26 cellular contexts compared by ENCODE assay signal in the genomic region with DNA sequence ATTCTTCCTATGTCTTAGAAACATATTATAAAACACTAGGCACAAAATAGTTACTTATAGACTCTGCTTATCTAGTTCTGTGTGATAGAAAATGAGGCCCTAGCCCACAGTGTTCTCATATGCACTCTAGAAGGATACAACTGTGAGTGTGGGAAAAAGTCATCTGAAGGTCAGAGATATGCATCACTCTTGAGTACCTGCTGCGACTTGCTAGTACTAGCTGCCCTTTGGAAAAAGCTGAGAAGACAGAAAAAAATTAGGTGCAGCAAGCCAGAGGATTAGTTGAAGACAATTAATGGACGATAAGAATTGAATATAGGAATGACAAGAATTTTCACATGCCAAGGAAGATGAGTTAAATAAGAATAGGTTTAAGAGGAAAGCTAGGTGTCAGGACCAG.
"Had no signal": no experiment of that assay in that cellular context is flagged by ENCODE, and none has a peak within 500 bp of the region (broad histone marks: within the 10 kb centered on the region; RNA-seq: fewer than 3 reads in every experiment).

No MANE protein-coding gene starts in this region.

- H3K27ac ChIP-seq: gastroesophageal sphincter, heart right ventricle, neural progenitor cell, thoracic aorta, upper lobe of left lung, WERI-Rb-1 had no signal

- FAIRE-seq: TTC549 had no signal

- H3K9me3 ChIP-seq: gastroesophageal sphincter, SK-N-SH, spleen, thoracic aorta, upper lobe of left lung had no signal

- H3K27ac Mint-ChIP-seq: activated CD4-positive, alpha-beta T cell treated with anti-CD3 and anti-CD28 coated beads, Interleukin-2, amount 10 ng/mL, durations not matched to agents 7 days and 5 days; activated CD8-positive, alpha-beta memory T cell treated with anti-CD3 and anti-CD28 coated beads, Interleukin-2, amount 10 ng/mL, durations not matched to agents 7 days and 5 days; activated CD8-positive, alpha-beta T cell treated with anti-CD3 and anti-CD28 coated beads for 36 hours; activated naive CD4-positive, alpha-beta T cell treated with anti-CD3 and anti-CD28 coated beads, Interleukin-2, amount 10 ng/mL, durations not matched to agents 7 days and 5 days; naive thymus-derived CD8-positive, alpha-beta T cell; neural progenitor cell; progenitor cell of endocrine pancreas had no signal

- H3K4me2 ChIP-seq: neural progenitor cell, SK-N-SH had no signal

- H3K4me3 Mint-ChIP-seq: activated CD4-positive, alpha-beta T cell treated with anti-CD3 and anti-CD28 coated beads, Interleukin-2, amount 10 ng/mL, durations not matched to agents 7 days and 5 days; activated CD8-positive, alpha-beta memory T cell treated with anti-CD3 and anti-CD28 coated beads, Interleukin-2, amount 10 ng/mL, durations not matched to agents 7 days and 5 days; activated CD8-positive, alpha-beta T cell treated with anti-CD3 and anti-CD28 coated beads for 36 hours; activated naive CD4-positive, alpha-beta T cell treated with anti-CD3 and anti-CD28 coated beads, Interleukin-2, amount 10 ng/mL, durations not matched to agents 7 days and 5 days; naive thymus-derived CD8-positive, alpha-beta T cell; neural progenitor cell had no signal

- H3K9me3 Mint-ChIP-seq: activated CD4-positive, alpha-beta T cell treated with anti-CD3 and anti-CD28 coated beads, Interleukin-2, amount 10 ng/mL, durations not matched to agents 7 days and 5 days; activated CD8-positive, alpha-beta T cell treated with anti-CD3 and anti-CD28 coated beads for 36 hours; activated naive CD4-positive, alpha-beta T cell treated with anti-CD3 and anti-CD28 coated beads, Interleukin-2, amount 10 ng/mL, durations not matched to agents 7 days and 5 days; naive thymus-derived CD8-positive, alpha-beta T cell; neural progenitor cell had no signal

- DNase-seq: activated CD4-positive, alpha-beta T cell treated with anti-CD3 and anti-CD28 coated beads, Interleukin-2, amount 10 ng/mL, durations not matched to agents 7 days and 5 days; activated CD4-positive, CD25-positive, alpha-beta regulatory T cell treated with anti-CD3 and anti-CD28 coated beads, Interleukin-2, amount 50 U/mL, for 72 hours; activated CD8-positive, alpha-beta memory T cell treated with anti-CD3 and anti-CD28 coated beads, Interleukin-2, amount 10 ng/mL, durations not matched to agents 7 days and 5 days; activated CD8-positive, alpha-beta T cell treated with anti-CD3 and anti-CD28 coated beads for 36 hours; activated effector memory CD4-positive, alpha-beta T cell treated with anti-CD3 and anti-CD28 coated beads, Interleukin-2, amount 50 U/mL, for 16 hours; activated naive CD4-positive, alpha-beta T cell treated with anti-CD3 and anti-CD28 coated beads, Interleukin-2, amount 10 ng/mL, durations not matched to agents 7 days and 5 days; activated T-cell treated with anti-CD3 and anti-CD28 coated beads for 4 hours; aorta; erythroblast; heart right ventricle; kidney; naive thymus-derived CD8-positive, alpha-beta T cell; retina; SK-N-SH; spleen; stimulated activated CD4-positive, alpha-beta T cell treated with anti-CD3 and anti-CD28 coated beads, Interleukin-4, amount 100 ng/mL, for 1 hour; stimulated activated naive CD4-positive, alpha-beta T cell treated with Interleukin-2 at 50 U/mL for 16 hours; upper lobe of left lung; WERI-Rb-1 had no signal

- H3K9ac ChIP-seq: neural progenitor cell, SK-N-SH had no signal

- H3K4me1 ChIP-seq: gastroesophageal sphincter had no signal

- H3K27me3 ChIP-seq: gastroesophageal sphincter, heart right ventricle, neural progenitor cell, spleen, upper lobe of left lung had no signal

- H3K4me1 Mint-ChIP-seq: activated CD8-positive, alpha-beta memory T cell treated with anti-CD3 and anti-CD28 coated beads, Interleukin-2, amount 10 ng/mL, durations not matched to agents 7 days and 5 days; activated naive CD4-positive, alpha-beta T cell treated with anti-CD3 and anti-CD28 coated beads, Interleukin-2, amount 10 ng/mL, durations not matched to agents 7 days and 5 days had no signal

- H3K4me3 ChIP-seq: gastroesophageal sphincter, heart right ventricle, lung, neural progenitor cell, upper lobe of left lung had no signal

- H3K36me3 Mint-ChIP-seq: activated CD8-positive, alpha-beta memory T cell treated with anti-CD3 and anti-CD28 coated beads, Interleukin-2, amount 10 ng/mL, durations not matched to agents 7 days and 5 days; activated naive CD4-positive, alpha-beta T cell treated with anti-CD3 and anti-CD28 coated beads, Interleukin-2, amount 10 ng/mL, durations not matched to agents 7 days and 5 days; neural progenitor cell had no signal

- H3K36me3 ChIP-seq: heart right ventricle, neural progenitor cell, spleen, thoracic aorta, upper lobe of left lung, WERI-Rb-1 had no signal

- H3K9me2 ChIP-seq: SK-N-SH had no signal

- ATAC-seq: activated CD8-positive, alpha-beta memory T cell treated with anti-CD3 and anti-CD28 coated beads, Interleukin-2, amount 10 ng/mL, durations not matched to agents 7 days and 5 days; activated CD8-positive, alpha-beta T cell treated with anti-CD3 and anti-CD28 coated beads for 36 hours; gastroesophageal sphincter; heart right ventricle; left lobe of liver; naive thymus-derived CD8-positive, alpha-beta T cell had no signal

- H3K27me3 Mint-ChIP-seq: activated CD4-positive, alpha-beta T cell treated with anti-CD3 and anti-CD28 coated beads, Interleukin-2, amount 10 ng/mL, durations not matched to agents 7 days and 5 days; activated CD8-positive, alpha-beta memory T cell treated with anti-CD3 and anti-CD28 coated beads, Interleukin-2, amount 10 ng/mL, durations not matched to agents 7 days and 5 days; activated CD8-positive, alpha-beta T cell treated with anti-CD3 and anti-CD28 coated beads for 36 hours; activated naive CD4-positive, alpha-beta T cell treated with anti-CD3 and anti-CD28 coated beads, Interleukin-2, amount 10 ng/mL, durations not matched to agents 7 days and 5 days; naive thymus-derived CD8-positive, alpha-beta T cell; progenitor cell of endocrine pancreas had no signal

- H2AFZ ChIP-seq: neural progenitor cell had no signal
